Comparison of ENCODE assay signal across 8 cellular contexts in the genomic region with DNA sequence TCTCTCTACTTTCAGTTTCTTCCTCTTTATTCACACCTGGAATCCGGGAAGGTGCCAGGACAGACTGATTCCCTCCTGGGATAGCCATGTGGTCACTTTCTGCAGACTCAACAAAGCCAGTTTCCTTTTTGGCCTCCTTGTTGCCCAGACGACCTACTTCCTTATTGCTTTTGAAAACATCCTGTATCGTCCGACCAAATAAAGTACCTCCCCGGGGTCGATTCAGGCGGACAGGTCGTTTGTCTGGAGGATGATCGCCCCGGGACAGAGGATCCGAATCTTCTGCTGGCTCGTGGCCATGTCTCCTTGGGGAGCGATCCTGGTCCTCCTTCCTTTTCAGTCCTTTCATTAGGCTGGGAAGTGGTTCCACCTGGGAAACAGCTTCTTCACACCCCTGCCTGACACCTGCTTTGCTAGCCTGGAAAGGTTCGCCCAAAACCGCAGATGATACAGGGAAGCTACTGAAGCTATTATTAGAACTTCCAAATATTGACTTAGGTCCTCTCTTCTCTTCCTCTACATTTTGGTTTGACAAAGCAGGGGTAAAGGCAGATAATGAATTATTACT. TPM values are rescaled to one million over a fixed set of nuclear protein-coding genes. Genes with fewer than 3 reads are reported as not detected.
DNase-seq lines count a peak whose midpoint lies in the region; ATAC-seq and TF ChIP-seq lines count a peak whose summit lies in the region.

No MANE protein-coding gene starts in this region.

- 0 out of 2 replicates have a peak, but pooled peaks cover 2% of the 10 kb centered on the region for H3F3A ChIP-seq in Loucy (ENCODE audit: low read depth)

- H3K4me1 Mint-ChIP-seq in Caco-2 (ENCODE audit: low read depth, unreplicated experiment): peaks cover 7% of the 10 kb centered on the region
- peaks cover 32 to 47% of the 10 kb centered on the region in 2 donors for H3K4me1 Mint-ChIP-seq in natural killer cell

- no TSS peak for BruUV-seq in Caco-2 (replicated peaks; lab: Mats Ljungman, UMichigan)

- peak overlapping the region in 1 of 2 donors; percentile 21 for H3K27ac ChIP-seq in ascending aorta

- no peaks in the 10 kb centered on the region for H3K9me2 ChIP-seq in Loucy (replicated peaks; ENCODE audit: low read depth, low read length)

- H3K79me2 ChIP-seq in Loucy (ENCODE audit: insufficient read depth, low read length): peaks cover 67% of the 10 kb centered on the region

- peak overlapping the region; percentile 82 for H3K9ac ChIP-seq in Loucy (ENCODE audit: low read depth, low read length, poor library complexity, severe bottlenecking)

- peaks cover 50% of the 10 kb centered on the region for H4K20me1 ChIP-seq in Loucy (ENCODE audit: insufficient read depth, low read length, poor library complexity, severe bottlenecking)

- H3K27me3 Mint-ChIP-seq in Caco-2 (ENCODE audit: insufficient read depth, unreplicated experiment): no peaks in the 10 kb centered on the region
- H3K27me3 Mint-ChIP-seq in natural killer cell (ENCODE audit: low read depth in 2 of 2): no peaks in the 10 kb centered on the region

- CTCF ChIA-PET in Caco-2 (lab: Charles Lee): interaction anchor here (2.2 kb wide), 1 partner anchor 41 kb away, joined by 8 read pairs; no protein-coding TSS in a partner anchor

- intact Hi-C loops in Caco-2 (cut with micrococcal nuclease; ENCODE audit: unreplicated experiment) (no loop called here), ascending aorta (cut with DNase I) (loop anchor here (10.0 kb wide), 1 partner anchor 309 kb away; no protein-coding TSS in a partner anchor), natural killer cell (cut with micrococcal nuclease) (no loop called here)

- TF ChIP-seq CTCF in Caco-2 (IDR thresholded peaks at IDR 0.05; ENCODE audit: insufficient read depth in 1 of 2, low read depth in 1 of 2, low read length in 1 of 2, severe bottlenecking in 1 of 2, unreplicated experiment in 1 of 2): no peak
- no peak for TF ChIP-seq CTCF in Loucy (conservative IDR thresholded peaks at IDR 0.05; ENCODE audit: low read length)
- TF ChIP-seq CTCF in ascending aorta (IDR thresholded peaks at IDR 0.05): no peak
- TF ChIP-seq CTCF in natural killer cell (IDR thresholded peaks at IDR 0.05): no peak

- no peak overlapping the region for H2AFZ ChIP-seq in Loucy (ENCODE audit: low read length)

- ATAC-seq in natural killer cell (no peak), HG02852 (IDR thresholded peaks at IDR 0.05; ENCODE audit: unreplicated experiment) (no peak), HG03520 (IDR thresholded peaks at IDR 0.05; ENCODE audit: unreplicated experiment) (no peak)

- H3K9me3 ChIP-seq in Caco-2 (no peaks in the 10 kb centered on the region), Loucy (ENCODE audit: insufficient read depth, low read depth, low read length) (no peaks in the 10 kb centered on the region), ascending aorta (no peaks in the 10 kb centered on the region)

- peaks cover 12% of the 10 kb centered on the region for H3K4me1 ChIP-seq in Caco-2
- H3K4me1 ChIP-seq in Loucy (ENCODE audit: insufficient read depth, low read length, poor library complexity, severe bottlenecking): peaks cover 48% of the 10 kb centered on the region
- H3K4me1 ChIP-seq in ascending aorta: peaks cover 19 to 30% of the 10 kb centered on the region in 2 donors

- H3K36me3 Mint-ChIP-seq in Caco-2 (ENCODE audit: insufficient read depth, unreplicated experiment): peaks cover 46% of the 10 kb centered on the region
- H3K36me3 Mint-ChIP-seq in natural killer cell: no peaks in the 10 kb centered on the region

- H3K27me3 ChIP-seq in Caco-2 (replicated peaks; ENCODE audit: control insufficient read depth, insufficient read depth, low read length) (no peaks in the 10 kb centered on the region), Loucy (ENCODE audit: insufficient read depth, low read length, poor library complexity, severe bottlenecking) (no peaks in the 10 kb centered on the region), ascending aorta (no peaks in the 10 kb centered on the region)

- POLR2A ChIA-PET in Caco-2 (lab: Charles Lee): interaction anchor here (0.8 kb wide), 1 partner anchor 35 kb away, joined by 4 read pairs; no protein-coding TSS in a partner anchor

- peak overlapping the region; percentile 88 for H3K4me3 Mint-ChIP-seq in Caco-2 (ENCODE audit: unreplicated experiment)
- H3K4me3 Mint-ChIP-seq in natural killer cell: peak overlapping the region; percentile 45

- H3K4me3 ChIP-seq in Caco-2 (ENCODE audit: low read depth, low read length): no peak overlapping the region
- H3K4me3 ChIP-seq in Loucy (ENCODE audit: low read length, poor library complexity, severe bottlenecking): peak overlapping the region; percentile 76
- peak overlapping the region; percentile 72 to 92 for H3K4me3 ChIP-seq in ascending aorta

- H3K9me3 Mint-ChIP-seq in Caco-2 (ENCODE audit: unreplicated experiment): no peaks in the 10 kb centered on the region
- no peaks in the 10 kb centered on the region for H3K9me3 Mint-ChIP-seq in natural killer cell

- peak overlapping the region; percentile 90 for H3K4me2 ChIP-seq in Loucy (ENCODE audit: low read depth, low read length, poor library complexity, severe bottlenecking)

- H3K27ac Mint-ChIP-seq in Caco-2 (ENCODE audit: unreplicated experiment): no peak overlapping the region
- peak overlapping the region; percentile 90 to 92 for H3K27ac Mint-ChIP-seq in natural killer cell

- H3K36me3 ChIP-seq in Caco-2 (ENCODE audit: control insufficient read depth, insufficient read depth, low read length): no peaks in the 10 kb centered on the region
- H3K36me3 ChIP-seq in Loucy (ENCODE audit: insufficient read depth, low read length): peaks cover 10% of the 10 kb centered on the region
- H3K36me3 ChIP-seq in ascending aorta: peaks cover 20 to 33% of the 10 kb centered on the region in 2 donors

- DNase-seq in Caco-2: no peak
- DNase-seq in ascending aorta (ENCODE audit: low spot score in 2 of 2): no peak
- no peak for DNase-seq in natural killer cell
- DNase-seq in NCI-H146 treated with DMSO at 0.1 percent for 48 hours (lab: John Stamatoyannopoulos, UW; ENCODE audit: unreplicated experiment): no peak
- no peak for DNase-seq in NK-92 treated with Interleukin-12 subunit alpha and Interleukin-12 subunit beta, amount 100 ng/mL, for 24 hours (lab: John Stamatoyannopoulos, UW)

RNA-seq across cellular contexts. Expression of gene MCM3AP, which starts 1.2 kb away (rescaled TPM):
- total RNA-seq in Caco-2 (2022) (88.1 and 102 TPM in 2 replicates), ascending aorta (121 TPM), natural killer cell (100 to 1,000 TPM; 143 to 172 (median 159) TPM)

RNA-seq across cellular contexts. Expression of gene YBEY, which starts 2.0 kb away (rescaled TPM):
- total RNA-seq in Caco-2 (2022) (10.6 and 11.5 TPM in 2 replicates), ascending aorta (0.53 TPM), natural killer cell (10 to 100 TPM; 10.8 to 13.7 (median 12.7) TPM)

RNA-seq across cellular contexts. Expression of gene C21orf58, which starts 39.5 kb away (rescaled TPM):
- total RNA-seq in Caco-2 (2022) (17.7 and 18.6 TPM in 2 replicates), ascending aorta (3.2 TPM), natural killer cell (1 to 10 TPM; 4.0 to 8.9 (median 5.2) TPM)

RNA-seq across cellular contexts. Expression of gene PCNT, which starts 39.8 kb away (rescaled TPM):
- total RNA-seq in Caco-2 (2022): 38.4 and 44.2 TPM in 2 replicates
- 39.9 TPM for total RNA-seq in ascending aorta
- 10 to 100 TPM; 83.6 to 94.9 (median 84.0) TPM for total RNA-seq in natural killer cell

RNA-seq across cellular contexts. Expression of gene LSS, which starts 55.6 kb away (rescaled TPM):
- total RNA-seq in Caco-2 (2022) (121 and 127 TPM in 2 replicates), ascending aorta (49.4 TPM), natural killer cell (10 to 100 TPM; 59.9 to 82.2 (median 62.7) TPM)
